ENCODE assay signal across 8 cellular contexts in genomic region chr19:45250832-45251451, GRCh38. TPM values are rescaled to one million over a fixed set of nuclear protein-coding genes. Genes with fewer than 3 reads are reported as not detected.
DNase-seq lines count a peak whose midpoint lies in the region; ATAC-seq and TF ChIP-seq lines count a peak whose summit lies in the region.

Gene MARK4, plus strand, starts transcription at chr19:45251271. Its CDS starts 318 bp downstream, at chr19:45251589.

- no peaks in the 10 kb centered on the region for H3K9me3 Mint-ChIP-seq in HFFc6

- peak within 1 kb of the TSS; percentile 98 for H3K4me2 ChIP-seq in OCI-LY3 (ENCODE audit: low read length)

- H2AFZ ChIP-seq in OCI-LY3 (ENCODE audit: low read depth, low read length), result peak within 1 kb of the TSS; percentile 82

- peaks cover 26% of the 10 kb centered on the region for H3K79me2 ChIP-seq in OCI-LY3 (ENCODE audit: low read length)

- peaks cover 18% of the 10 kb centered on the region; the same call in 1 of the 2 replicates for H4K20me1 ChIP-seq in OCI-LY3 (ENCODE audit: insufficient read depth, low read length)

- H3K27me3 Mint-ChIP-seq in HFFc6 (ENCODE audit: insufficient read depth), result no peaks in the 10 kb centered on the region; the same call in 1 of the 2 replicates

- peak within 1 kb of the TSS; percentile 89 for H3K27ac Mint-ChIP-seq in HFFc6

- WGBS in esophagus, 2 donors, result 1% methylated on average over 32 to 51 of the region's 58 CpGs

- no peaks in the 10 kb centered on the region for H3K36me3 Mint-ChIP-seq in HFFc6 (ENCODE audit: low read depth)

- H3K4me1 ChIP-seq in OCI-LY3 (ENCODE audit: low read length), result peaks cover 18% of the 10 kb centered on the region
- H3K4me1 ChIP-seq in esophagus (ENCODE audit: control insufficient read depth in 2 of 2, insufficient read depth in 2 of 2, low read length in 1 of 2), result peaks cover 0 to 14% of the 10 kb centered on the region in 2 donors
- H3K4me1 ChIP-seq in mucosa of stomach (ENCODE audit: control insufficient read depth, insufficient read depth, low read length), result peaks cover 33% of the 10 kb centered on the region

- TF ChIP-seq CTCF in HFFc6 (IDR thresholded peaks at IDR 0.05) (no peak), OCI-LY3 (IDR thresholded peaks at IDR 0.05; ENCODE audit: low read depth, low read length) (no peak)

- H3K27me3 ChIP-seq in OCI-LY3 (ENCODE audit: low read depth, low read length) (no peaks in the 10 kb centered on the region; the same call in 1 of the 2 replicates), esophagus (ENCODE audit: control insufficient read depth in 1 of 2, insufficient read depth in 2 of 2, low read length in 2 of 2) (no peaks in the 10 kb centered on the region), mucosa of stomach (ENCODE audit: control insufficient read depth, insufficient read depth, low read length) (no peaks in the 10 kb centered on the region)

- no peaks in the 10 kb centered on the region for H3K9me3 ChIP-seq in OCI-LY3 (ENCODE audit: insufficient read depth, low read length)
- no peaks in the 10 kb centered on the region for H3K9me3 ChIP-seq in esophagus (ENCODE audit: control insufficient read depth in 2 of 2, insufficient read depth in 1 of 2, low read depth in 1 of 2, low read length in 1 of 2)
- no peaks in the 10 kb centered on the region for H3K9me3 ChIP-seq in mucosa of stomach (ENCODE audit: control insufficient read depth, low read length)

- DNase-seq in CD1c-positive myeloid dendritic cell (ENCODE audit: extremely low spot score) (peak; percentile 70), HFFc6 (peak; percentile 8), activated T-cell treated with anti-CD3 and anti-CD28 coated beads for 48 hours (ENCODE audit: low read depth) (peak; percentile 45)
- DNase-seq in stimulated activated CD8-positive, alpha-beta memory T cell treated with anti-CD3 and anti-CD28 coated beads, Interleukin-7, amount 100 ng/mL, for 1 hour (ENCODE audit: low read depth in 2 of 2), result peak; percentile 32 to 34

- H3K4me3 ChIP-seq in OCI-LY3 (ENCODE audit: low read length), result peak within 1 kb of the TSS; percentile 99
- H3K4me3 ChIP-seq in esophagus (ENCODE audit: low read depth in 1 of 2, low read length in 2 of 2), result peak within 1 kb of the TSS; percentile 64 to 65
- peak within 1 kb of the TSS; percentile 71 for H3K4me3 ChIP-seq in mucosa of stomach (ENCODE audit: low read length)

- peak within 1 kb of the TSS; percentile 92 for H3K4me3 Mint-ChIP-seq in HFFc6

- H3K4me1 Mint-ChIP-seq in HFFc6 (ENCODE audit: low read depth), result peaks cover 37% of the 10 kb centered on the region

- H3K36me3 ChIP-seq in OCI-LY3 (replicated peaks; ENCODE audit: low read depth, low read length) (no peaks in the 10 kb centered on the region), esophagus (ENCODE audit: control insufficient read depth in 2 of 2, insufficient read depth in 2 of 2, low read length in 1 of 2) (peaks cover 0 to 4% of the 10 kb centered on the region in 2 donors), mucosa of stomach (ENCODE audit: control insufficient read depth, insufficient read depth, low read length) (no peaks in the 10 kb centered on the region)

- no peak for ATAC-seq in HG02610 (IDR thresholded peaks at IDR 0.05; ENCODE audit: unreplicated experiment)

- H3K9ac ChIP-seq in OCI-LY3 (ENCODE audit: low read length), result peak within 1 kb of the TSS; percentile 90
- H3K9ac ChIP-seq in mucosa of stomach (ENCODE audit: low read length), result peak within 1 kb of the TSS; percentile 86

- H3K27ac ChIP-seq in OCI-LY3 (ENCODE audit: low read length) (no peak within 1 kb of the TSS), esophagus (ENCODE audit: low read depth in 2 of 2, low read length in 1 of 2) (peak within 1 kb of the TSS; percentile 34 to 68)

RNA-seq across cellular contexts. Expression of gene MARK4, which starts in this region (rescaled TPM):
- 10 to 100 TPM; 38.9 to 46.0 (median 44.2) TPM for total RNA-seq in HFFc6 (2021; fragmentation: NEBNext Ultra II Directional; extraction: Animal tissue kit (Norgen Biotek cat#: 25700))
- polyA plus RNA-seq in esophagus, result 10 to 100 TPM; 11.9 to 15.9 TPM

Comparison
In these comparisons a context has a peak if more than half of its experiments do, and no peak if none do; other contexts are left out.
1. DNase-seq: peak in every context shown above with its lines; median percentile 70 in CD1c-positive myeloid dendritic cell; 45 in activated T-cell treated with anti-CD3 and anti-CD28 coated beads for 48 hours; 33 in stimulated activated CD8-positive, alpha-beta memory T cell treated with anti-CD3 and anti-CD28 coated beads, Interleukin-7, amount 100 ng/mL, for 1 hour; 8 in HFFc6.